ENCODE assay signal across 7 cellular contexts in genomic region chr7:75591467-75591866, GRCh38.
"Had no signal": no experiment of that assay in that cellular context is flagged by ENCODE, and none has a peak within 500 bp of the region (broad histone marks: within the 10 kb centered on the region; RNA-seq: fewer than 3 reads in every experiment).

No MANE protein-coding gene starts in this region.

- H3K27me3 Mint-ChIP-seq: IgD-negative memory B cell had no signal

- H3K4me3 Mint-ChIP-seq: HFFc6 had no signal

- DNase-seq: GM23248, GOT3, H7, HFFc6 had no signal

- H3K9me3 Mint-ChIP-seq: HFFc6 had no signal

- ATAC-seq: HCT116, HepG2 had no signal

- H3K27ac Mint-ChIP-seq: HFFc6, IgD-negative memory B cell had no signal
